Comparison of ENCODE assay signal across 29 cellular contexts in genomic region chr18:6069103-6069502, GRCh38.
A peak's percentile ranks its signal among the peaks of the same experiment; 100 is the strongest.
DNase-seq lines count a peak whose midpoint lies in the region; ATAC-seq and TF ChIP-seq lines count a peak whose summit lies in the region.
"Had no signal": no experiment of that assay in that cellular context is flagged by ENCODE, and none has a peak within 500 bp of the region (broad histone marks: within the 10 kb centered on the region; RNA-seq: fewer than 3 reads in every experiment).

No MANE protein-coding gene starts in this region.

- TF ChIP-seq EP300 in gastroesophageal sphincter (IDR thresholded peaks at IDR 0.05), result no peak

- ATAC-seq in GM18870 (IDR thresholded peaks at IDR 0.05; ENCODE audit: unreplicated experiment) (peak; percentile 52), GM21786 (IDR thresholded peaks at IDR 0.05; ENCODE audit: unreplicated experiment) (peak; percentile 55), HG03521 (IDR thresholded peaks at IDR 0.05; ENCODE audit: unreplicated experiment) (peak; percentile 56), gastroesophageal sphincter (no peak), HG02840 (IDR thresholded peaks at IDR 0.05; ENCODE audit: low FRiP score, unreplicated experiment) (no peak)
- ATAC-seq: activated CD8-positive, alpha-beta memory T cell treated with anti-CD3 and anti-CD28 coated beads, Interleukin-2, amount 10 ng/mL, durations not matched to agents 7 days and 5 days; activated T-cell treated with anti-CD3 and anti-CD28 coated beads, Interleukin-2, amount 50 U/mL, for 4 hours; left lobe of liver; Panc1; SK-N-SH treated with all-trans-retinoic acid at 6 μM for 48 hours had no signal

- WGBS in gastroesophageal sphincter (ENCODE audit: low coverage in 1 of 2), 2 donors, result 80% methylated on average over 1 of the region's 3 CpGs; no CpG with 5 or more reads in 1 of the 2 donors

- DNase-seq in NCI-H526 treated with DMSO at 0.1 percent for 48 hours (lab: John Stamatoyannopoulos, UW) (no peak), NCI-H1048 (lab: John Stamatoyannopoulos, UW) (no peak)
- DNase-seq: activated CD4-positive, CD25-positive, alpha-beta regulatory T cell; activated CD8-positive, alpha-beta memory T cell treated with anti-CD3 and anti-CD28 coated beads, Interleukin-2, amount 10 ng/mL, durations not matched to agents 7 days and 5 days; activated T-cell treated with anti-CD3 and anti-CD28 coated beads, Interleukin-2, amount 50 U/mL, for 4 hours; C1 segment of cervical spinal cord; central memory CD4-positive, alpha-beta T cell; COR-L47; cortex of kidney; DMS79; effector memory CD4-positive, alpha-beta T cell; glutamatergic neuron; KG1; NCI-H1417 treated with DMSO at 0.1 percent for 48 hours; NCI-H2081; NCI-H526; Right ventricle myocardium superior; stimulated activated CD4-positive, alpha-beta T cell treated with anti-CD3 and anti-CD28 coated beads, Interleukin-4, amount 100 ng/mL, for 24 hours had no signal

- TF ChIP-seq CTCF in gastroesophageal sphincter (IDR thresholded peaks at IDR 0.05), result no peak

- no peak overlapping the region for H3K27ac ChIP-seq in gastroesophageal sphincter
- H3K27ac ChIP-seq: HL-60, tibial nerve had no signal

- H3K4me1 ChIP-seq in gastroesophageal sphincter, result no peaks in the 10 kb centered on the region
- H3K4me1 ChIP-seq: tibial nerve had no signal

- H3K36me3 ChIP-seq in gastroesophageal sphincter, result no peaks in the 10 kb centered on the region
- H3K36me3 ChIP-seq: MG63, tibial nerve had no signal

- no peak overlapping the region for H3K4me3 ChIP-seq in gastroesophageal sphincter
- H3K4me3 ChIP-seq: MG63, tibial nerve had no signal

- H3K27me3 ChIP-seq in gastroesophageal sphincter, result no peaks in the 10 kb centered on the region
- H3K27me3 ChIP-seq: MG63, tibial nerve had no signal

- no peaks in the 10 kb centered on the region for H3K9me3 ChIP-seq in gastroesophageal sphincter
- H3K9me3 ChIP-seq: tibial nerve had no signal

- TF ChIP-seq POLR2A in gastroesophageal sphincter (IDR thresholded peaks at IDR 0.05), result no peak

Comparison
In these comparisons a context has a peak if more than half of its experiments do, and no peak if none do; other contexts are left out.
1. ATAC-seq: peak in GM18870 (single experiment), GM21786 (single experiment) and HG03521 (single experiment); none in gastroesophageal sphincter (single experiment) and HG02840 (single experiment).